Comparison of ENCODE assay signal across 8 cellular contexts in genomic region chr20:58895099-58895795, GRCh38. TPM values are rescaled to one million over a fixed set of nuclear protein-coding genes. Genes with fewer than 3 reads are reported as not detected.
DNase-seq lines count a peak whose midpoint lies in the region; ATAC-seq and TF ChIP-seq lines count a peak whose summit lies in the region.

No MANE protein-coding gene starts in this region.

- peaks cover 5% of the 10 kb centered on the region for H3K79me1 ChIP-seq in neuronal stem cell (ENCODE audit: low read depth, low read length)

- no peak for DNase-seq in CD8-positive, alpha-beta memory T cell
- DNase-seq in neural progenitor cell (ENCODE audit: low spot score) (no peak), neuronal stem cell (ENCODE audit: low spot score) (no peak), SIG-M5 treated with dmso at 0.1 percent for 504 hours (lab: John Stamatoyannopoulos, UW; ENCODE audit: unreplicated experiment) (no peak)

- POLR2A ChIA-PET in CD8-positive, alpha-beta memory T cell (lab: Charles Lee), result no interaction called here

- peaks cover 0 to 5% of the 10 kb centered on the region in 2 donors for H3K27me3 Mint-ChIP-seq in CD8-positive, alpha-beta memory T cell
- H3K27me3 Mint-ChIP-seq in dendritic cell treated with granulocyte-macrophage colony-stimulating factor and Interleukin-4, amounts not matched to agents 40 ng/mL and 50 ng/mL, for 4 days, result no peaks in the 10 kb centered on the region
- H3K27me3 Mint-ChIP-seq in neural progenitor cell (ENCODE audit: insufficient read depth, low read depth), result peaks cover 6% of the 10 kb centered on the region

- no peak overlapping the region for H2BK15ac ChIP-seq in neuronal stem cell (ENCODE audit: low read length)

- H3K79me2 ChIP-seq in OCI-LY1 (ENCODE audit: insufficient read depth, low read length), result peaks cover 81% of the 10 kb centered on the region
- peaks cover 90% of the 10 kb centered on the region for H3K79me2 ChIP-seq in neural progenitor cell (ENCODE audit: low read depth)

- peak overlapping the region; percentile 70 for H3K4me3 ChIP-seq in CD8-positive, alpha-beta memory T cell (ENCODE audit: low read length)
- H3K4me3 ChIP-seq in OCI-LY1 (ENCODE audit: low read depth, low read length, poor library complexity, severe bottlenecking), result peak overlapping the region; percentile 75
- H3K4me3 ChIP-seq in neural progenitor cell, result peak overlapping the region; percentile 80
- H3K4me3 ChIP-seq in neuronal stem cell (ENCODE audit: low read length in 2 of 2), result no peak overlapping the region

- no peak for TF ChIP-seq CTCF in OCI-LY1 (IDR thresholded peaks at IDR 0.05; ENCODE audit: low read length)
- no peak for TF ChIP-seq CTCF in neural progenitor cell (IDR thresholded peaks at IDR 0.05)

- intact Hi-C loops in dendritic cell treated with granulocyte-macrophage colony-stimulating factor and Interleukin-4, amounts not matched to agents 40 ng/mL and 50 ng/mL, for 4 days (cut with micrococcal nuclease), result loop anchor here (5.0 kb wide), 1 partner anchor 97 kb away; no protein-coding TSS in a partner anchor

- peaks cover 69 to 77% (median 75%) of the 10 kb centered on the region in 3 donors for H3K4me1 Mint-ChIP-seq in CD8-positive, alpha-beta memory T cell
- H3K4me1 Mint-ChIP-seq in dendritic cell treated with granulocyte-macrophage colony-stimulating factor and Interleukin-4, amounts not matched to agents 40 ng/mL and 50 ng/mL, for 4 days (ENCODE audit: low read depth), result peaks cover 62% of the 10 kb centered on the region
- peaks cover 66% of the 10 kb centered on the region for H3K4me1 Mint-ChIP-seq in neural progenitor cell

- H3K27ac ChIP-seq in CD8-positive, alpha-beta memory T cell (ENCODE audit: low read depth, low read length), result no peak overlapping the region
- H3K27ac ChIP-seq in OCI-LY1 (ENCODE audit: low read depth, low read length, poor library complexity, severe bottlenecking) (peak overlapping the region; percentile 90), neural progenitor cell (peak overlapping the region; percentile 9), neuronal stem cell (replicated peaks; ENCODE audit: low read length) (no peak overlapping the region)

- H3K4me1 ChIP-seq in CD8-positive, alpha-beta memory T cell (ENCODE audit: insufficient read depth, low read length), result peaks cover 34% of the 10 kb centered on the region
- H3K4me1 ChIP-seq in OCI-LY1 (ENCODE audit: insufficient read depth, low read length, severe bottlenecking), result peaks cover 76% of the 10 kb centered on the region
- H3K4me1 ChIP-seq in neural progenitor cell, result peaks cover 74% of the 10 kb centered on the region
- peaks cover 31 to 33% of the 10 kb centered on the region in 2 donors for H3K4me1 ChIP-seq in neuronal stem cell (ENCODE audit: control insufficient read depth in 2 of 2, insufficient read depth in 1 of 2, low read depth in 1 of 2, low read length in 2 of 2)

- H2AK5ac ChIP-seq in neuronal stem cell (ENCODE audit: low read depth, low read length), result no peak overlapping the region

- peaks cover 8% of the 10 kb centered on the region; the same call in 1 of the 2 replicates for H3F3A ChIP-seq in OCI-LY1 (ENCODE audit: insufficient read depth, low read length)
- peaks cover 64% of the 10 kb centered on the region for H3F3A ChIP-seq in neural progenitor cell (ENCODE audit: low read depth)

- H3K14ac ChIP-seq in neuronal stem cell (ENCODE audit: low read length), result no peak overlapping the region

- no peaks in the 10 kb centered on the region for H3K9me2 ChIP-seq in OCI-LY1 (ENCODE audit: low read depth, low read length)

- H2BK12ac ChIP-seq in neuronal stem cell (ENCODE audit: low read length), result no peak overlapping the region

- H3K36me3 Mint-ChIP-seq in CD8-positive, alpha-beta memory T cell, result peaks cover 0 to 58% (median 9%) of the 10 kb centered on the region in 3 donors
- H3K36me3 Mint-ChIP-seq in dendritic cell treated with granulocyte-macrophage colony-stimulating factor and Interleukin-4, amounts not matched to agents 40 ng/mL and 50 ng/mL, for 4 days (ENCODE audit: low read depth), result peaks cover 64% of the 10 kb centered on the region
- peaks cover 17% of the 10 kb centered on the region for H3K36me3 Mint-ChIP-seq in neural progenitor cell

- no peaks in the 10 kb centered on the region for H3K9me3 ChIP-seq in CD8-positive, alpha-beta memory T cell (ENCODE audit: low read length)
- H3K9me3 ChIP-seq in OCI-LY1 (ENCODE audit: low read length) (no peaks in the 10 kb centered on the region), neural progenitor cell (ENCODE audit: low read depth) (no peaks in the 10 kb centered on the region), neuronal stem cell (replicated peaks in 1 of 2; ENCODE audit: control insufficient read depth in 2 of 2, insufficient read depth in 1 of 2, low read depth in 1 of 2, low read length in 2 of 2) (peaks cover 0 to 2% of the 10 kb centered on the region in 2 donors)

- H3K4me3 Mint-ChIP-seq in CD8-positive, alpha-beta memory T cell, result peak overlapping the region; percentile 73 to 96 (median 83)
- H3K4me3 Mint-ChIP-seq in dendritic cell treated with granulocyte-macrophage colony-stimulating factor and Interleukin-4, amounts not matched to agents 40 ng/mL and 50 ng/mL, for 4 days, result no peak overlapping the region
- peak overlapping the region; percentile 53 for H3K4me3 Mint-ChIP-seq in neural progenitor cell

- no peak overlapping the region for H3K4ac ChIP-seq in neuronal stem cell (ENCODE audit: low read length)

- H4K91ac ChIP-seq in neuronal stem cell (ENCODE audit: low read depth, low read length, poor library complexity), result no peak overlapping the region

- H2BK120ac ChIP-seq in neuronal stem cell (ENCODE audit: low read depth, low read length), result no peak overlapping the region

- H3K36me3 ChIP-seq in CD8-positive, alpha-beta memory T cell (ENCODE audit: insufficient read depth, low read length), result no peaks in the 10 kb centered on the region
- H3K36me3 ChIP-seq in OCI-LY1 (ENCODE audit: insufficient read depth, low read length) (peaks cover 53% of the 10 kb centered on the region; the same call in 1 of the 2 replicates), neural progenitor cell (no peaks in the 10 kb centered on the region), neuronal stem cell (replicated peaks in 1 of 2; ENCODE audit: control insufficient read depth in 2 of 2, insufficient read depth in 2 of 2, low read length in 2 of 2) (peaks cover 8 to 69% of the 10 kb centered on the region in 2 donors)

- CTCF ChIA-PET in CD8-positive, alpha-beta memory T cell (lab: Charles Lee), result no interaction called here

- H4K8ac ChIP-seq in neuronal stem cell (ENCODE audit: low read depth, low read length), result no peak overlapping the region

- WGBS in neuronal stem cell (ENCODE audit: extremely low coverage in 2 of 2, insufficient read length in 2 of 2, insufficient replicate concordance in 1 of 2), 2 donors, result no CpG with 5 or more reads among the region's 6 CpGs

- H3K18ac ChIP-seq in neuronal stem cell (ENCODE audit: low read length), result no peak overlapping the region

- H3K4me2 ChIP-seq in OCI-LY1 (ENCODE audit: low read length), result peak overlapping the region; percentile 86
- peak overlapping the region; percentile 95 for H3K4me2 ChIP-seq in neural progenitor cell
- no peak overlapping the region for H3K4me2 ChIP-seq in neuronal stem cell (ENCODE audit: insufficient read depth, low read length, poor library complexity, severe bottlenecking)

- H2AFZ ChIP-seq in OCI-LY1 (ENCODE audit: low read length) (no peak overlapping the region), neural progenitor cell (replicated peaks) (no peak overlapping the region), neuronal stem cell (ENCODE audit: low read length) (no peak overlapping the region)

- H3K27me3 ChIP-seq in CD8-positive, alpha-beta memory T cell (ENCODE audit: insufficient read depth, low read length, poor library complexity, severe bottlenecking), result no peaks in the 10 kb centered on the region
- H3K27me3 ChIP-seq in OCI-LY1 (ENCODE audit: insufficient read depth, low read length) (no peaks in the 10 kb centered on the region), neural progenitor cell (no peaks in the 10 kb centered on the region), neuronal stem cell (ENCODE audit: control insufficient read depth in 3 of 3, insufficient read depth in 3 of 3, low read depth in 1 of 3, low read length in 3 of 3) (no peaks in the 10 kb centered on the region)

- H4K20me1 ChIP-seq in OCI-LY1 (ENCODE audit: insufficient read depth, low read length), result no peaks in the 10 kb centered on the region
- H4K20me1 ChIP-seq in neural progenitor cell (ENCODE audit: low read depth), result peaks cover 78% of the 10 kb centered on the region

- H3K23ac ChIP-seq in neuronal stem cell (ENCODE audit: low read depth, low read length, poor library complexity), result no peak overlapping the region

- ATAC-seq in GM21390 (IDR thresholded peaks at IDR 0.05; ENCODE audit: unreplicated experiment), result no peak
- ATAC-seq in HG02938 (IDR thresholded peaks at IDR 0.05; ENCODE audit: unreplicated experiment), result no peak

- no peak overlapping the region for H2BK5ac ChIP-seq in neuronal stem cell (ENCODE audit: low read length)

- peaks cover 0 to 3% (median 0%) of the 10 kb centered on the region in 5 donors for H3K9me3 Mint-ChIP-seq in CD8-positive, alpha-beta memory T cell
- no peaks in the 10 kb centered on the region for H3K9me3 Mint-ChIP-seq in dendritic cell treated with granulocyte-macrophage colony-stimulating factor and Interleukin-4, amounts not matched to agents 40 ng/mL and 50 ng/mL, for 4 days
- no peaks in the 10 kb centered on the region for H3K9me3 Mint-ChIP-seq in neural progenitor cell

- peak overlapping the region; percentile 84; the same call in 1 of the 2 replicates for H3K9ac ChIP-seq in OCI-LY1 (ENCODE audit: low read length)
- no peak overlapping the region for H3K9ac ChIP-seq in neural progenitor cell
- no peak overlapping the region for H3K9ac ChIP-seq in neuronal stem cell (ENCODE audit: low read depth, low read length, poor library complexity)

- H3K27ac Mint-ChIP-seq in CD8-positive, alpha-beta memory T cell, result peak overlapping the region; percentile 61 to 93 (median 88)
- peak overlapping the region; percentile 16 for H3K27ac Mint-ChIP-seq in dendritic cell treated with granulocyte-macrophage colony-stimulating factor and Interleukin-4, amounts not matched to agents 40 ng/mL and 50 ng/mL, for 4 days
- H3K27ac Mint-ChIP-seq in neural progenitor cell, result no peak overlapping the region

RNA-seq across cellular contexts. Expression of gene GNAS, which starts 42.7 kb away (rescaled TPM):
- 100 to 1,000 TPM; 637 to 666 TPM for total RNA-seq in CD8-positive, alpha-beta memory T cell
- 218 TPM for polyA plus RNA-seq in CD8-positive, alpha-beta memory T cell
- 794 and 973 TPM in 2 replicates for total RNA-seq in neural progenitor cell (ENCODE audit: low replicate concordance)
- polyA plus RNA-seq in neuronal stem cell (2013, experiment 1 of 2), result 1,720 TPM
- 1,692 TPM for polyA plus RNA-seq in neuronal stem cell (2013, experiment 2 of 2)

RNA-seq across cellular contexts. Expression of gene GNAS-AS1, which starts 44.5 kb away (rescaled TPM):
- total RNA-seq in CD8-positive, alpha-beta memory T cell, result under 1 TPM; 0.55 to 0.68 TPM
- polyA plus RNA-seq in CD8-positive, alpha-beta memory T cell, result not detected
- 5.8 and 6.4 TPM in 2 replicates for total RNA-seq in neural progenitor cell (ENCODE audit: low replicate concordance)
- polyA plus RNA-seq in neuronal stem cell (2013, experiment 1 of 2), result 1.7 TPM
- polyA plus RNA-seq in neuronal stem cell (2013, experiment 2 of 2), result 1.9 TPM

Comparison
In these comparisons a context has a peak if more than half of its experiments do, and no peak if none do; other contexts are left out.
1. H3K27ac ChIP-seq: peak in OCI-LY1 (single experiment) and neural progenitor cell (single experiment); none in CD8-positive, alpha-beta memory T cell (single experiment) and neuronal stem cell (single experiment).
2. H3K4me3 ChIP-seq: peak in CD8-positive, alpha-beta memory T cell (single experiment), OCI-LY1 (single experiment) and neural progenitor cell (single experiment); none in neuronal stem cell (0 of 2).